In the genomic region with DNA sequence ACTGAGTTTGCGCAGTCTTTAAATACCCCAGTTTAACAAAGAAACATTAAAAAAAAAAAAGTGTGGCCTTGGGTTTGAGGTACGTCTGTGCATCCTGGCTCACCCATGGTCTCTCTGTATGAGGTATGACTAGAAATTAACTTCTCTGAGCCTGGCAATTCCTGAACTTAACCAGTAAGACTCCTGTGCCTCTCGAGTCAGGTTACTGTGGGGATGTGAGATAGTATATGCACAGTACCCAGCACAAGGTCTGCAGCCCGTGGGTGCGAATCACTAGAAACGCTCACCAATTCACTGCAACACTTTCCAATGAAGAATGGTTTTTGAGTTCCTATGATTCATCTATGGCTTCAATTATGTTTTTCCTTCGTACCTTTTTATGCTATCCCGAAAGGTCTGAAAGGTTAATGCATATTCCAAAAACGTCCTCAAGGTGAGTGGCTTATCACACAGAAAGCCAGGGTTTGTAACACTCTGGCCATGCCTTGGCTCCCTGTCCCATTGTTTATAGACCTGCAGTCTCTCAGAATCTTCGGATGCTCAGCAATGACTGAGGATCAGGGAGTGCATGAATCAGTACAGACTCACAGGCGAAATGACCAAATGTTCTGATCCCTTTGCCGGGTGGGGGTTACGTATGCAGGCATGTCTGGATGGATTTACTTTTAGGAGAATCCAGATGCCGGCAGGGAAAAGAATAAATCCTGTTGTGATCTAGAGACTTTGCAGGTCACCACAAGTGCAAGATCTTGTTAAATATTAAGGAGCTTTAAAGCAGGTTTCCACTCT, we compare ENCODE assay signal across 10 cellular contexts.
A peak's percentile ranks its signal among the peaks of the same experiment; 100 is the strongest.
DNase-seq lines count a peak whose midpoint lies in the region; ATAC-seq, FAIRE-seq and TF ChIP-seq lines count a peak whose summit lies in the region.
"Had no signal": no experiment of that assay in that cellular context is flagged by ENCODE, and none has a peak within 500 bp of the region (broad histone marks: within the 10 kb centered on the region; RNA-seq: fewer than 3 reads in every experiment).

No MANE protein-coding gene starts in this region.

- no peaks in the 10 kb centered on the region for H3K27me3 ChIP-seq in left lung

- intact Hi-C loops in left lung (cut with DNase I) = loop anchor here in 1 of 2 donors (5.0 kb wide), 1 partner anchor 146 kb away; no protein-coding TSS in a partner anchor

- H3K4me1 ChIP-seq in left lung = peaks cover 5 to 37% of the 10 kb centered on the region in 2 donors

- no peaks in the 10 kb centered on the region for H3K36me3 ChIP-seq in left lung

- no peak overlapping the region for H3K4me3 ChIP-seq in left lung

- peak; percentile 6 for ATAC-seq in left lung
- no peak for ATAC-seq in HG03378 (IDR thresholded peaks at IDR 0.05; ENCODE audit: unreplicated experiment)

- FAIRE-seq in D721Med (lab: Jason Lieb, UNC) (no peak), RCC 7860 (lab: Jason Lieb, UNC) (no peak)

- peak overlapping the region; percentile 39 for H3K27ac ChIP-seq in caudate nucleus (ENCODE audit: low read depth, low read length)
- peak overlapping the region in 1 of 2 donors; percentile 33 for H3K27ac ChIP-seq in left lung

- no peaks in the 10 kb centered on the region for H3K9me3 ChIP-seq in left lung

- TF ChIP-seq CTCF in left lung (IDR thresholded peaks at IDR 0.05) = no peak
- no peak for TF ChIP-seq CTCF in D721Med (IDR thresholded peaks at IDR 0.05; ENCODE audit: insufficient read depth, missing control alignments)

- DNase-seq in AG20443 (ENCODE audit: low spot score) (peak; percentile 18), HS-5 (ENCODE audit: low read depth) (peak; percentile 22), caudate nucleus (lab: John Stamatoyannopoulos, UW) (no peak), left lung (no peak), D721Med (ENCODE audit: insufficient read length, low spot score) (no peak), RCC 7860 (ENCODE audit: low spot score) (no peak), NK-92 (lab: John Stamatoyannopoulos, UW; ENCODE audit: unreplicated experiment) (no peak)
- DNase-seq: NCI-H446 treated with DMSO at 0.1 percent for 48 hours, SIG-M5 had no signal

Comparison
In these comparisons a context has a peak if more than half of its experiments do, and no peak if none do; other contexts are left out.
1. DNase-seq: peak in AG20443 (single experiment) and HS-5 (single experiment); none in caudate nucleus (0 of 61), left lung (0 of 2), D721Med (single experiment), RCC 7860 (single experiment) and NK-92 (single experiment).